In genomic region chr5:99169309-99169708, GRCh38 we compare ENCODE assay signal across 13 cellular contexts.
DNase-seq lines count a peak whose midpoint lies in the region; ATAC-seq, FAIRE-seq and TF ChIP-seq lines count a peak whose summit lies in the region.
"Had no signal": no experiment of that assay in that cellular context is flagged by ENCODE, and none has a peak within 500 bp of the region (broad histone marks: within the 10 kb centered on the region; RNA-seq: fewer than 3 reads in every experiment).

No MANE protein-coding gene starts in this region.

- H3K4me1 ChIP-seq in pancreas: no peaks in the 10 kb centered on the region
- H3K4me1 ChIP-seq in Peyer's patch: no peaks in the 10 kb centered on the region
- H3K4me1 ChIP-seq: thyroid gland had no signal

- DNase-seq in A172 (ENCODE audit: low spot score): peak; percentile 56
- peak; percentile 40 for DNase-seq in HT-29 (ENCODE audit: low spot score)
- DNase-seq in SHP77 treated with DMSO at 0.1 percent for 48 hours (lab: John Stamatoyannopoulos, UW): peak; percentile 2
- DNase-seq in globus pallidus (ENCODE audit: low spot score): peak; percentile 3
- no peak for DNase-seq in activated T-cell treated with anti-CD3 and anti-CD28 coated beads, Interleukin-2, amount 50 U/mL, for 24 hours
- DNase-seq in pancreas: no peak
- DNase-seq in Peyer's patch: no peak
- DNase-seq: aorta; NCI-H187; stimulated activated CD4-positive, alpha-beta T cell treated with anti-CD3 and anti-CD28 coated beads, Interleukin-15, amount 100 ng/mL, for 24 hours; thyroid gland had no signal

- H3K9me3 Mint-ChIP-seq in activated T-cell treated with anti-CD3 and anti-CD28 coated beads, Interleukin-2, amount 50 U/mL, for 24 hours: peaks cover 4% of the 10 kb centered on the region

- no peak for TF ChIP-seq POLR2A in Peyer's patch (IDR thresholded peaks at IDR 0.05)

- no peak overlapping the region for H3K27ac Mint-ChIP-seq in activated T-cell treated with anti-CD3 and anti-CD28 coated beads, Interleukin-2, amount 50 U/mL, for 24 hours

- intact Hi-C loops in pancreas (cut with DNase I): no loop called here

- TF ChIP-seq CTCF in pancreas (IDR thresholded peaks at IDR 0.05) (no peak), Peyer's patch (IDR thresholded peaks at IDR 0.05) (no peak)

- H3K36me3 ChIP-seq in pancreas (no peaks in the 10 kb centered on the region), Peyer's patch (no peaks in the 10 kb centered on the region)
- H3K36me3 ChIP-seq: thyroid gland had no signal

- FAIRE-seq in pancreas (lab: Jason Lieb, UNC): no peak

- ATAC-seq in GM19395 (IDR thresholded peaks at IDR 0.05; ENCODE audit: unreplicated experiment): no peak
- no peak for ATAC-seq in pancreas
- ATAC-seq: left lobe of liver had no signal

- no peaks in the 10 kb centered on the region for H3K9me3 ChIP-seq in pancreas
- no peaks in the 10 kb centered on the region for H3K9me3 ChIP-seq in Peyer's patch
- H3K9me3 ChIP-seq: thyroid gland had no signal

- no peaks in the 10 kb centered on the region for H3K4me1 Mint-ChIP-seq in activated T-cell treated with anti-CD3 and anti-CD28 coated beads, Interleukin-2, amount 50 U/mL, for 24 hours (ENCODE audit: low read depth)

- WGBS in pancreas, 2 donors: 43 to 46% methylated on average over 3 of the region's 3 CpGs

- H3K4me3 ChIP-seq in pancreas (no peak overlapping the region), Peyer's patch (no peak overlapping the region)
- H3K4me3 ChIP-seq: thyroid gland had no signal

- no peaks in the 10 kb centered on the region for H3K27me3 ChIP-seq in pancreas
- no peaks in the 10 kb centered on the region for H3K27me3 ChIP-seq in Peyer's patch
- H3K27me3 ChIP-seq: thyroid gland had no signal

- H3K27me3 Mint-ChIP-seq in activated T-cell treated with anti-CD3 and anti-CD28 coated beads, Interleukin-2, amount 50 U/mL, for 24 hours: peaks cover 11% of the 10 kb centered on the region

- no peaks in the 10 kb centered on the region for H3K36me3 Mint-ChIP-seq in activated T-cell treated with anti-CD3 and anti-CD28 coated beads, Interleukin-2, amount 50 U/mL, for 24 hours (ENCODE audit: low read depth)

- H3K4me3 Mint-ChIP-seq in activated T-cell treated with anti-CD3 and anti-CD28 coated beads, Interleukin-2, amount 50 U/mL, for 24 hours: no peak overlapping the region

- H3K27ac ChIP-seq in pancreas (no peak overlapping the region), Peyer's patch (no peak overlapping the region)
- H3K27ac ChIP-seq: thyroid gland had no signal

Comparison
In these comparisons a context has a peak if more than half of its experiments do, and no peak if none do; other contexts are left out.
1. DNase-seq: peak in A172 (single experiment), HT-29 (single experiment), SHP77 treated with DMSO at 0.1 percent for 48 hours (single experiment) and globus pallidus (single experiment); none in activated T-cell treated with anti-CD3 and anti-CD28 coated beads, Interleukin-2, amount 50 U/mL, for 24 hours (single experiment), pancreas (0 of 6) and Peyer's patch (0 of 3).